In genomic region chr16:952321-952720, GRCh38 we compare ENCODE assay signal across 19 cellular contexts. TPM values are rescaled to one million over a fixed set of nuclear protein-coding genes. Genes with fewer than 3 reads are reported as not detected.
DNase-seq lines count a peak whose midpoint lies in the region; ATAC-seq and TF ChIP-seq lines count a peak whose summit lies in the region.
"Had no signal": no experiment of that assay in that cellular context is flagged by ENCODE, and none has a peak within 500 bp of the region (broad histone marks: within the 10 kb centered on the region; RNA-seq: fewer than 3 reads in every experiment).

No MANE protein-coding gene starts in this region.

- H3K9me3 Mint-ChIP-seq in WTC11 = no peaks in the 10 kb centered on the region
- peaks cover 0 to 1% (median 0%) of the 10 kb centered on the region in 11 donors for H3K9me3 Mint-ChIP-seq in naive thymus-derived CD4-positive, alpha-beta T cell
- H3K9me3 Mint-ChIP-seq: CD4-positive, alpha-beta memory T cell; H9 had no signal

- H3K9me3 ChIP-seq in BLaER1 (no peaks in the 10 kb centered on the region), osteoblast (ENCODE audit: low read depth, low read length) (no peaks in the 10 kb centered on the region), stomach (peaks cover 0 to 1% (median 0%) of the 10 kb centered on the region in 4 donors)
- no peaks in the 10 kb centered on the region for H3K9me3 ChIP-seq in naive thymus-derived CD4-positive, alpha-beta T cell (ENCODE audit: control insufficient read depth in 2 of 3, low read length in 3 of 3)

- H3K27ac ChIP-seq in BLaER1 (0 out of 2 replicates have a peak overlapping the region, but pooled peaks have one; percentile 38), layer of hippocampus (ENCODE audit: low read depth, low read length) (peak overlapping the region; percentile 30), osteoblast (ENCODE audit: low read depth, low read length) (no peak overlapping the region), stomach (no peak overlapping the region)
- H3K27ac ChIP-seq in naive thymus-derived CD4-positive, alpha-beta T cell (ENCODE audit: low read depth, low read length) = no peak overlapping the region
- H3K27ac ChIP-seq: KMS-11 had no signal

- no peaks in the 10 kb centered on the region for H3K27me3 Mint-ChIP-seq in WTC11 (ENCODE audit: low read depth)
- no peaks in the 10 kb centered on the region for H3K27me3 Mint-ChIP-seq in naive thymus-derived CD4-positive, alpha-beta T cell
- H3K27me3 Mint-ChIP-seq: CD4-positive, alpha-beta memory T cell had no signal

- no peak overlapping the region for H2AFZ ChIP-seq in osteoblast (ENCODE audit: low read length)
- H2AFZ ChIP-seq: GM23338 had no signal

- H3K4me1 ChIP-seq in BLaER1 (peaks cover 13% of the 10 kb centered on the region), osteoblast (ENCODE audit: insufficient read depth, low read length) (no peaks in the 10 kb centered on the region), stomach (no peaks in the 10 kb centered on the region)
- H3K4me1 ChIP-seq in naive thymus-derived CD4-positive, alpha-beta T cell (ENCODE audit: control insufficient read depth in 2 of 2, insufficient read depth in 2 of 2, low read length in 2 of 2) = no peaks in the 10 kb centered on the region

- CTCF ChIA-PET in WTC11 (lab: Charles Lee) = no interaction called here
- CTCF ChIA-PET in naive thymus-derived CD4-positive, alpha-beta T cell (lab: Charles Lee) = no interaction called here

- ATAC-seq in WTC11 = no peak
- ATAC-seq in GM19395 (IDR thresholded peaks at IDR 0.05; ENCODE audit: unreplicated experiment) = no peak
- no peak for ATAC-seq in naive thymus-derived CD4-positive, alpha-beta T cell
- ATAC-seq: GM23338 had no signal

- no peaks in the 10 kb centered on the region for H3K79me2 ChIP-seq in osteoblast (ENCODE audit: insufficient read depth, low read length)

- TF ChIP-seq POLR2A in stomach (IDR thresholded peaks at IDR 0.05) = no peak

- 89 to 97% (median 96%) methylated on average over 7 to 12 of the region's 12 CpGs for WGBS in stomach, 5 donors

- no peaks in the 10 kb centered on the region for H3K4me1 Mint-ChIP-seq in WTC11
- H3K4me1 Mint-ChIP-seq in naive thymus-derived CD4-positive, alpha-beta T cell = peaks cover 4 to 22% (median 16%) of the 10 kb centered on the region in 7 donors
- H3K4me1 Mint-ChIP-seq: GM23338, H9 had no signal

- peaks cover 57% of the 10 kb centered on the region; the same call in 1 of the 2 replicates for H4K20me1 ChIP-seq in BLaER1
- peaks cover 11% of the 10 kb centered on the region for H4K20me1 ChIP-seq in osteoblast (ENCODE audit: insufficient read depth, low read length)

- peaks cover 2% of the 10 kb centered on the region; the same call in 1 of the 2 replicates for H3K36me3 Mint-ChIP-seq in WTC11
- peaks cover 4 to 34% (median 8%) of the 10 kb centered on the region in 5 donors for H3K36me3 Mint-ChIP-seq in naive thymus-derived CD4-positive, alpha-beta T cell

- TF ChIP-seq EP300 in stomach (IDR thresholded peaks at IDR 0.05) = no peak

- H3K36me3 ChIP-seq in BLaER1 (peaks cover 45% of the 10 kb centered on the region), osteoblast (ENCODE audit: insufficient read depth, low read length) (no peaks in the 10 kb centered on the region), stomach (peaks cover 5 to 33% (median 31%) of the 10 kb centered on the region in 4 donors)
- H3K36me3 ChIP-seq in naive thymus-derived CD4-positive, alpha-beta T cell (ENCODE audit: control insufficient read depth in 2 of 3, insufficient read depth in 3 of 3, low read length in 3 of 3) = peaks cover 0 to 27% (median 15%) of the 10 kb centered on the region in 3 experiments

- DNase-seq in WTC11 (ENCODE audit: low spot score) (no peak), osteoblast (ENCODE audit: insufficient read length, low spot score, missing footprints) (peak; percentile 31), stomach (no peak)
- no peak for DNase-seq in naive thymus-derived CD4-positive, alpha-beta T cell
- DNase-seq: CD4-positive, alpha-beta memory T cell; COR-L47; H9; NCI-H1048; NCI-H1417; NCI-H1694 treated with DMSO at 0.1 percent for 48 hours; NCI-H2081; NCI-H2227 treated with DMSO at 0.1 percent for 48 hours; NCI-H69; SHP77 treated with DMSO at 0.1 percent for 48 hours had no signal

- H3K4me2 ChIP-seq in BLaER1 = peak overlapping the region; percentile 59
- H3K4me2 ChIP-seq in osteoblast (ENCODE audit: insufficient read depth, low read length) = no peak overlapping the region
- H3K4me2 ChIP-seq: GM23338, KMS-11 had no signal

- POLR2A ChIA-PET in WTC11 (lab: Charles Lee) = no interaction called here
- POLR2A ChIA-PET in naive thymus-derived CD4-positive, alpha-beta T cell (lab: Charles Lee) = no interaction called here

- H3K4me3 Mint-ChIP-seq in WTC11 = no peak overlapping the region
- H3K4me3 Mint-ChIP-seq in naive thymus-derived CD4-positive, alpha-beta T cell = no peak overlapping the region
- H3K4me3 Mint-ChIP-seq: CD4-positive, alpha-beta memory T cell; GM23338; H9 had no signal

- H3K4me3 ChIP-seq in BLaER1 (no peak overlapping the region), osteoblast (ENCODE audit: insufficient read depth, low read length) (no peak overlapping the region), stomach (no peak overlapping the region)
- H3K4me3 ChIP-seq in naive thymus-derived CD4-positive, alpha-beta T cell (ENCODE audit: low read length) = no peak overlapping the region
- H3K4me3 ChIP-seq: GM23338 had no signal

- H3K9ac ChIP-seq in BLaER1 = no peak overlapping the region
- H3K9ac ChIP-seq: KMS-11 had no signal

- H3K27me3 ChIP-seq in BLaER1 (no peaks in the 10 kb centered on the region), layer of hippocampus (ENCODE audit: control insufficient read depth, insufficient read depth, low read length) (no peaks in the 10 kb centered on the region), osteoblast (ENCODE audit: insufficient read depth, low read length) (no peaks in the 10 kb centered on the region), stomach (no peaks in the 10 kb centered on the region)
- no peaks in the 10 kb centered on the region for H3K27me3 ChIP-seq in naive thymus-derived CD4-positive, alpha-beta T cell (ENCODE audit: control insufficient read depth in 2 of 2, insufficient read depth in 2 of 2, low read length in 2 of 2)

- peak overlapping the region; percentile 94 for H3K27ac Mint-ChIP-seq in WTC11
- peak overlapping the region in 1 of 9 donors; percentile 26 for H3K27ac Mint-ChIP-seq in naive thymus-derived CD4-positive, alpha-beta T cell
- H3K27ac Mint-ChIP-seq: GM23338 had no signal

- TF ChIP-seq CTCF in WTC11 (IDR thresholded peaks at IDR 0.05) = no peak
- no peak for TF ChIP-seq CTCF in osteoblast (IDR thresholded peaks at IDR 0.05; ENCODE audit: extremely low read depth, low read depth, low read length)
- no peak for TF ChIP-seq CTCF in stomach (IDR thresholded peaks at IDR 0.05)

- intact Hi-C loops in stomach (cut with DNase I; ENCODE audit: low total_unique reads) = no loop called here
- intact Hi-C loops in naive thymus-derived CD4-positive, alpha-beta T cell (cut with micrococcal nuclease) = no loop called here

TF ChIP-seq in WTC11, 78 proteins besides CTCF, POLR2A, EP300 and RAD21:
- TF ChIP-seq CDX4 (CRISPR knock-in tag; IDR thresholded peaks at IDR 0.05; ENCODE audit: borderline replicate concordance) = no peak

RNA-seq across cellular contexts. Expression of gene LMF1, which starts 18.5 kb away (rescaled TPM):
- total RNA-seq in WTC11 (2021) (10.5 to 13.0 TPM (median 10.8 TPM) in 3 replicates), osteoblast (25.3 and 35.8 TPM in 2 replicates), stomach (100 to 1,000 TPM in 1 of 5 donors, 10 to 100 TPM in 3, 1 to 10 TPM in 1; 7.6 to 121 (median 13.0) TPM)
- 10 to 100 TPM; 15.3 to 25.5 (median 16.3) TPM for polyA plus RNA-seq in stomach
- total RNA-seq in naive thymus-derived CD4-positive, alpha-beta T cell = 10 to 100 TPM; 25.9 to 63.1 (median 43.1) TPM
- polyA plus RNA-seq in naive thymus-derived CD4-positive, alpha-beta T cell = 10 to 100 TPM; 10.6 to 19.4 TPM

RNA-seq across cellular contexts. Expression of gene SOX8, which starts 29.2 kb away (rescaled TPM):
- 10.2 to 12.3 TPM (median 10.9 TPM) in 3 replicates for total RNA-seq in WTC11 (2021)
- under 0.01 TPM in 1 of 2 replicates, not detected in the other for total RNA-seq in osteoblast
- 10 to 100 TPM in 1 of 5 donors, 1 to 10 TPM in 1, under 1 TPM in 1, not detected in 2; 0.45 to 15.1 (median 3.3) TPM for total RNA-seq in stomach
- polyA plus RNA-seq in stomach = 1 to 10 TPM in 1 of 3 donors, under 1 TPM in 1, not detected in 1; 0.50 to 1.1 TPM
- total RNA-seq in naive thymus-derived CD4-positive, alpha-beta T cell = 1 to 10 TPM in 4 of 5 experiments, under 1 TPM in 1; 0.07 to 5.4 (median 4.7) TPM
- 1 to 10 TPM; 2.3 to 3.1 TPM for polyA plus RNA-seq in naive thymus-derived CD4-positive, alpha-beta T cell

Comparison
In these comparisons a context has a peak if more than half of its experiments do, and no peak if none do; other contexts are left out.
1. H3K27ac ChIP-seq: peak in BLaER1 (single experiment) and layer of hippocampus (single experiment); none in osteoblast (single experiment), stomach (0 of 5) and naive thymus-derived CD4-positive, alpha-beta T cell (single experiment).